Comparison of ENCODE assay signal across 9 cellular contexts in the genomic region with DNA sequence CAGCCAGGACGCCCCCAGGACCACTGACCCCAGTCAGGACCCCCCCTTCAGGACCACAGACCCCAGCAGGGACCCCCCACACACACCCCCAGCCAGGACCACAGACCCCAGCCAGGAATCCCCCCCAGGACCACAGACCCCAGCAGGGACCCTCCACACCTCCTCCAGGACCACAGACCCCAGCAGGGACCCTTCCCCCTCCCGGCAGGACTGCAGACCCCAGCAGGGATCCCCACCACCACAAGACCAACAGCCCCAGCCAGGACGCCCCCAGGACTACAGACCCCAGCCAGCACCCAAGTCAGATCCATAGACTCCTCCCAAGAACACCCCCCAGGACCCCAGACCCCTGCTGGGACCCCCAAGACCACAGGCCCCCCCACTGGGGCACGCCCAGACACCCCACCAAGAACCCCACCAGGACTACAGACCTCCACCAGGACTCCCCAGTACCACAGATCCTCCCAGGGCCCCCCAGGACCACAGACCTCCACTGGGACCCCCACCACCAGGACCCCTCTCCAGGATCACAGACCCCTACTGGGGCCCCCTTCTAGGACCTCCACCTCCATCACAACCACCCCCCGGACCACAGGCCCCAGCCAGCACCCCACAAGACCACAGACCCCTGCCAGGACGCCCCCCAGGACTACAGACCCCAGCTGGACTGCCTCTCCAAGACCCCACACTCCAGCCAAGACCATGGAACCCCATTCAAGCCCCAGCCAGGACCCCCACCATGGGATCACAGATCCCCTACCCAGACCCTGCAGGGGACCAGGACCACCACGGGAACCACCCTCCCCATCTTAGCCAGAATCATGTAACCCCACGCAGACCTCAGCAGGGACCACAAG. TPM values are rescaled to one million over a fixed set of nuclear protein-coding genes. Genes with fewer than 3 reads are reported as not detected.
DNase-seq lines count a peak whose midpoint lies in the region; ATAC-seq, FAIRE-seq and TF ChIP-seq lines count a peak whose summit lies in the region.
"Had no signal": no experiment of that assay in that cellular context is flagged by ENCODE, and none has a peak within 500 bp of the region (broad histone marks: within the 10 kb centered on the region; RNA-seq: fewer than 3 reads in every experiment).

No MANE protein-coding gene starts in this region.

- no TSS peak for BruUV-seq in HepG2 (replicated peaks; lab: Mats Ljungman, UMichigan)

- CTCF ChIA-PET in activated naive CD4-positive, alpha-beta T cell treated with anti-CD3 and anti-CD28 coated beads, Interleukin-2, amount 10 ng/mL, durations not matched to agents 7 days and 5 days (lab: Charles Lee), result no interaction called here
- CTCF ChIA-PET in HepG2 (lab: Yijun Ruan, JAX; ENCODE audit: low intra/inter-chr PET ratio, low total read pairs), result no interaction called here

- no peaks in the 10 kb centered on the region for H4K20me1 ChIP-seq in HepG2 (ENCODE audit: insufficient read depth, low read length)

- no peaks in the 10 kb centered on the region for H3K9me3 Mint-ChIP-seq in activated naive CD4-positive, alpha-beta T cell treated with anti-CD3 and anti-CD28 coated beads, Interleukin-2, amount 10 ng/mL, durations not matched to agents 7 days and 5 days
- no peaks in the 10 kb centered on the region for H3K9me3 Mint-ChIP-seq in activated naive CD8-positive, alpha-beta T cell treated with anti-CD3 and anti-CD28 coated beads, Interleukin-2, amount 50 U/mL, for 24 hours

- H3K36me3 Mint-ChIP-seq in activated naive CD4-positive, alpha-beta T cell treated with anti-CD3 and anti-CD28 coated beads, Interleukin-2, amount 10 ng/mL, durations not matched to agents 7 days and 5 days, result peaks cover 9% of the 10 kb centered on the region
- peaks cover 10% of the 10 kb centered on the region for H3K36me3 Mint-ChIP-seq in activated naive CD8-positive, alpha-beta T cell treated with anti-CD3 and anti-CD28 coated beads, Interleukin-2, amount 50 U/mL, for 24 hours (ENCODE audit: low read depth)

- FAIRE-seq in HepG2 (lab: Jason Lieb, UNC), result no peak

- H3K9me3 ChIP-seq in HepG2 (ENCODE audit: low read length) (no peaks in the 10 kb centered on the region), transverse colon (no peaks in the 10 kb centered on the region)

- peak overlapping the region; percentile 66 for H3K4me2 ChIP-seq in HepG2 (ENCODE audit: low read depth, low read length)

- H3K79me2 ChIP-seq in HepG2 (ENCODE audit: insufficient read depth, low read length), result peaks cover 29% of the 10 kb centered on the region

- peaks cover 34% of the 10 kb centered on the region for H3K4me1 Mint-ChIP-seq in activated naive CD4-positive, alpha-beta T cell treated with anti-CD3 and anti-CD28 coated beads, Interleukin-2, amount 10 ng/mL, durations not matched to agents 7 days and 5 days
- H3K4me1 Mint-ChIP-seq in activated naive CD8-positive, alpha-beta T cell treated with anti-CD3 and anti-CD28 coated beads, Interleukin-2, amount 50 U/mL, for 24 hours, result peaks cover 28% of the 10 kb centered on the region

- no peak for ATAC-seq in activated naive CD8-positive, alpha-beta T cell treated with anti-CD3 and anti-CD28 coated beads, Interleukin-2, amount 50 U/mL, for 24 hours
- ATAC-seq in HepG2, result no peak

- TF ChIP-seq POLR2A in HepG2 (IDR thresholded peaks at IDR 0.05; ENCODE audit: insufficient read depth in 1 of 2, low read depth in 2 of 2, low read length in 2 of 2) (no peak), transverse colon (IDR thresholded peaks at IDR 0.05) (no peak)

- WGBS in HepG2 (ENCODE audit: low lambda C conversion rate), result 51% methylated on average over 2 of the region's 8 CpGs
- WGBS in transverse colon (ENCODE audit: low coverage in 1 of 2), 2 donors, result 86% methylated on average over 6 of the region's 8 CpGs; no CpG with 5 or more reads in 1 of the 2 donors

- 0 out of 2 replicates have a peak overlapping the region, but pooled peaks have one; percentile 46 for H3K9ac ChIP-seq in HepG2 (ENCODE audit: insufficient read depth, low read depth, low read length)

- H3K4me3 ChIP-seq in HepG2 (replicated peaks in 1 of 3; ENCODE audit: insufficient read depth in 1 of 3, low read depth in 2 of 3, low read length in 3 of 3) (peak overlapping the region; percentile 49 to 91 (median 87); a peak in 4 of 6 replicates), transverse colon (peak overlapping the region in 3 of 4 donors; percentile 70 to 94 (median 92))

- no peak for TF ChIP-seq RAD21 in HepG2 (CRISPR knock-in tag; IDR thresholded peaks at IDR 0.05)

- H2AFZ ChIP-seq in HepG2 (ENCODE audit: low read length), result no peak overlapping the region

- H3K27ac ChIP-seq in HepG2 (ENCODE audit: extremely low read length, insufficient read depth, low read length) (no peak overlapping the region), transverse colon (peak overlapping the region in 3 of 4 donors; percentile 25 to 97 (median 91))

- peak overlapping the region; percentile 70 for H3K4me3 Mint-ChIP-seq in activated naive CD4-positive, alpha-beta T cell treated with anti-CD3 and anti-CD28 coated beads, Interleukin-2, amount 10 ng/mL, durations not matched to agents 7 days and 5 days
- peak overlapping the region; percentile 43 for H3K4me3 Mint-ChIP-seq in activated naive CD8-positive, alpha-beta T cell treated with anti-CD3 and anti-CD28 coated beads, Interleukin-2, amount 50 U/mL, for 24 hours

- no peak for TF ChIP-seq CTCF in HepG2 (CRISPR knock-in tag; IDR thresholded peaks at IDR 0.05)
- TF ChIP-seq CTCF in transverse colon (IDR thresholded peaks at IDR 0.05), result no peak

- H3K27me3 ChIP-seq in HepG2 (ENCODE audit: control insufficient read depth in 1 of 2, insufficient read depth in 2 of 2, low read length in 2 of 2) (no peaks in the 10 kb centered on the region; a peak in 1 of 5 replicates), transverse colon (no peaks in the 10 kb centered on the region)

- TF ChIP-seq EP300 in HepG2 (IDR thresholded peaks at IDR 0.05; ENCODE audit: low read depth in 2 of 2, low read length in 2 of 2) (no peak), HepG2 (CRISPR knock-in tag; IDR thresholded peaks at IDR 0.05; ENCODE audit: borderline replicate concordance) (no peak), transverse colon (IDR thresholded peaks at IDR 0.05; ENCODE audit: low read depth) (no peak)

- H3K27ac Mint-ChIP-seq in activated naive CD4-positive, alpha-beta T cell treated with anti-CD3 and anti-CD28 coated beads, Interleukin-2, amount 10 ng/mL, durations not matched to agents 7 days and 5 days, result peak overlapping the region; percentile 76
- H3K27ac Mint-ChIP-seq in activated naive CD8-positive, alpha-beta T cell treated with anti-CD3 and anti-CD28 coated beads, Interleukin-2, amount 50 U/mL, for 24 hours, result peak overlapping the region; percentile 73

- POLR2A ChIA-PET in HepG2 (lab: Yijun Ruan, JAX), result no interaction called here

- H3K4me1 ChIP-seq in HepG2 (ENCODE audit: insufficient read depth, low read length) (peaks cover 44% of the 10 kb centered on the region), transverse colon (peaks cover 8 to 50% (median 35%) of the 10 kb centered on the region in 4 donors)

- H3K36me3 ChIP-seq in HepG2 (replicated peaks in 1 of 2; ENCODE audit: control insufficient read depth in 1 of 2, insufficient read depth in 2 of 2, low read length in 2 of 2), result no peaks in the 10 kb centered on the region
- H3K36me3 ChIP-seq in transverse colon, result no peaks in the 10 kb centered on the region

- in situ Hi-C loops in HepG2 (cut with HindIII; ENCODE audit: extremely low pct_ligation_motif_present, low pct_unique_long_range_greater_than_20kb) (no loop called here), transverse colon (cut with MboI; ENCODE audit: low pct_ligation_motif_present in 1 of 4, low pct_unique_long_range_greater_than_20kb in 1 of 4, low sequenced_read_pairs in 3 of 4) (no loop called here)

- intact Hi-C loops in HepG2 (cut with micrococcal nuclease; ENCODE audit: unreplicated experiment), result no loop called here
- intact Hi-C loops in transverse colon (cut with DNase I; ENCODE audit: low total_unique reads), result loop anchor here (10.0 kb wide), 1 partner anchor 1057 kb away; no protein-coding TSS in a partner anchor

- peaks cover 3% of the 10 kb centered on the region for H3K27me3 Mint-ChIP-seq in activated naive CD4-positive, alpha-beta T cell treated with anti-CD3 and anti-CD28 coated beads, Interleukin-2, amount 10 ng/mL, durations not matched to agents 7 days and 5 days
- H3K27me3 Mint-ChIP-seq in activated naive CD8-positive, alpha-beta T cell treated with anti-CD3 and anti-CD28 coated beads, Interleukin-2, amount 50 U/mL, for 24 hours, result no peaks in the 10 kb centered on the region

- DNase-seq in activated naive CD4-positive, alpha-beta T cell treated with anti-CD3 and anti-CD28 coated beads, Interleukin-2, amount 10 ng/mL, durations not matched to agents 7 days and 5 days, result no peak
- no peak for DNase-seq in activated naive CD4-positive, alpha-beta T cell treated with anti-CD3 and anti-CD28 coated beads, Interleukin-2, amount 50 U/mL, for 16 hours
- DNase-seq in activated naive CD8-positive, alpha-beta T cell treated with anti-CD3 and anti-CD28 coated beads, Interleukin-2, amount 50 U/mL, for 24 hours, result no peak
- DNase-seq in HepG2 (ENCODE audit: low spot score) (no peak), transverse colon (no peak), germinal center (ENCODE audit: low spot score) (no peak), NK-92 (lab: John Stamatoyannopoulos, UW; ENCODE audit: unreplicated experiment) (no peak), NCI-H187 (lab: John Stamatoyannopoulos, UW) (no peak)
- DNase-seq: NCI-H2081 had no signal

RNA-seq across cellular contexts. Expression of a gene that starts 0.7 kb away (rescaled TPM):
- 11.4 and 15.5 TPM in 2 replicates for total RNA-seq in HepG2 (2016; rRNA removed; fragmentation: Illumina TruSeq; extraction: Trizol)
- 17.0 and 17.1 TPM in 2 replicates for total RNA-seq in HepG2 (2016; cell fraction: cytosol; rRNA removed; fragmentation: Illumina TruSeq; extraction: Trizol; ENCODE audit: low read depth)
- total RNA-seq in HepG2 (2016; cell fraction: insoluble cytoplasmic fraction; rRNA removed; fragmentation: Illumina TruSeq; extraction: Trizol), result 12.0 and 16.4 TPM in 2 replicates
- 20.4 and 22.0 TPM in 2 replicates for total RNA-seq in HepG2 (2016; cell fraction: membrane; rRNA removed; fragmentation: Illumina TruSeq; extraction: Trizol)
- total RNA-seq in HepG2 (2016; cell fraction: nucleus; rRNA removed; fragmentation: Illumina TruSeq; extraction: Trizol), result 10.0 and 12.2 TPM in 2 replicates
- polyA plus RNA-seq in HepG2 (2011; rRNA removed), result 24.3 and 28.9 TPM in 2 replicates
- 43.6 and 44.6 TPM in 2 replicates for polyA plus RNA-seq in HepG2 (2011; cell fraction: cytosol; rRNA removed)
- polyA plus RNA-seq in HepG2 (2011; cell fraction: nucleus; rRNA removed), result 19.8 and 21.8 TPM in 2 replicates
- polyA plus RNA-seq in HepG2 (2012), result 27.9 and 45.4 TPM in 2 replicates
- 32.7 and 33.4 TPM in 2 replicates for polyA plus RNA-seq in HepG2 (2016; cell fraction: cytosol; fragmentation: Illumina TruSeq; extraction: Trizol; ENCODE audit: low read depth)
- 17.5 and 19.2 TPM in 2 replicates for polyA plus RNA-seq in HepG2 (2016; cell fraction: insoluble cytoplasmic fraction; fragmentation: Illumina TruSeq; extraction: Trizol; ENCODE audit: low read depth)
- 32.3 and 33.0 TPM in 2 replicates for polyA plus RNA-seq in HepG2 (2016; cell fraction: membrane; fragmentation: Illumina TruSeq; extraction: Trizol; ENCODE audit: low read depth)
- 15.6 and 21.5 TPM in 2 replicates for polyA plus RNA-seq in HepG2 (2016; cell fraction: nucleus; fragmentation: Illumina TruSeq; extraction: Trizol; ENCODE audit: insufficient read depth, low read depth)
- 43.4 and 47.9 TPM in 2 replicates for polyA minus RNA-seq in HepG2 (2011; rRNA and poly(A)+ RNA removed; ENCODE audit: low replicate concordance)
- 18.8 and 19.4 TPM in 2 replicates for polyA minus RNA-seq in HepG2 (2011; cell fraction: cytosol; rRNA and poly(A)+ RNA removed)
- polyA minus RNA-seq in HepG2 (2011; cell fraction: nucleus; rRNA and poly(A)+ RNA removed), result 16.5 and 19.1 TPM in 2 replicates
- 10 to 100 TPM; 27.9 to 39.9 (median 33.9) TPM for total RNA-seq in transverse colon

RNA-seq across cellular contexts. Expression of a gene that starts 0.7 kb away (rescaled TPM):
- 28.9 and 29.8 TPM in 2 replicates for total RNA-seq in HepG2 (2016; rRNA removed; fragmentation: Illumina TruSeq; extraction: Trizol)
- 4.7 and 6.3 TPM in 2 replicates for total RNA-seq in HepG2 (2016; cell fraction: cytosol; rRNA removed; fragmentation: Illumina TruSeq; extraction: Trizol; ENCODE audit: low read depth)
- total RNA-seq in HepG2 (2016; cell fraction: insoluble cytoplasmic fraction; rRNA removed; fragmentation: Illumina TruSeq; extraction: Trizol), result 24.4 and 29.9 TPM in 2 replicates
- total RNA-seq in HepG2 (2016; cell fraction: membrane; rRNA removed; fragmentation: Illumina TruSeq; extraction: Trizol), result 21.5 and 24.7 TPM in 2 replicates
- 14.1 and 17.2 TPM in 2 replicates for total RNA-seq in HepG2 (2016; cell fraction: nucleus; rRNA removed; fragmentation: Illumina TruSeq; extraction: Trizol)
- polyA plus RNA-seq in HepG2 (2011; rRNA removed), result 20.0 and 24.1 TPM in 2 replicates
- polyA plus RNA-seq in HepG2 (2011; cell fraction: cytosol; rRNA removed), result 17.2 and 25.9 TPM in 2 replicates
- 15.2 and 18.2 TPM in 2 replicates for polyA plus RNA-seq in HepG2 (2011; cell fraction: nucleus; rRNA removed)
- 18.2 TPM in 2 replicates for polyA plus RNA-seq in HepG2 (2012)
- polyA plus RNA-seq in HepG2 (2016; cell fraction: cytosol; fragmentation: Illumina TruSeq; extraction: Trizol; ENCODE audit: low read depth), result 3.0 and 3.2 TPM in 2 replicates
- 25.3 and 26.7 TPM in 2 replicates for polyA plus RNA-seq in HepG2 (2016; cell fraction: insoluble cytoplasmic fraction; fragmentation: Illumina TruSeq; extraction: Trizol; ENCODE audit: low read depth)
- polyA plus RNA-seq in HepG2 (2016; cell fraction: membrane; fragmentation: Illumina TruSeq; extraction: Trizol; ENCODE audit: low read depth), result 10.1 and 11.7 TPM in 2 replicates
- 17.2 and 17.7 TPM in 2 replicates for polyA plus RNA-seq in HepG2 (2016; cell fraction: nucleus; fragmentation: Illumina TruSeq; extraction: Trizol; ENCODE audit: insufficient read depth, low read depth)
- polyA minus RNA-seq in HepG2 (2011; rRNA and poly(A)+ RNA removed; ENCODE audit: low replicate concordance), result 51.4 and 60.3 TPM in 2 replicates
- 25.4 and 30.2 TPM in 2 replicates for polyA minus RNA-seq in HepG2 (2011; cell fraction: cytosol; rRNA and poly(A)+ RNA removed)
- polyA minus RNA-seq in HepG2 (2011; cell fraction: nucleus; rRNA and poly(A)+ RNA removed), result 10.9 and 13.4 TPM in 2 replicates
- 10 to 100 TPM; 44.0 to 94.3 (median 67.1) TPM for total RNA-seq in transverse colon
